ENCODE assay signal across 8 cellular contexts in genomic region chr10:110643670-110644597, GRCh38. TPM values are rescaled to one million over a fixed set of nuclear protein-coding genes. Genes with fewer than 3 reads are reported as not detected.
DNase-seq lines count a peak whose midpoint lies in the region; ATAC-seq, FAIRE-seq and TF ChIP-seq lines count a peak whose summit lies in the region.

RBM20 (plus strand) TSS chr10:110644336; CDS start chr10:110644455, 119 bp downstream.

- no peak for FAIRE-seq in kidney (lab: Jason Lieb, UNC)

- BruUV-seq in Panc1 (replicated peaks; lab: Mats Ljungman, UMichigan), result no TSS peak

- no peaks in the 10 kb centered on the region for H3K9me3 Mint-ChIP-seq in stimulated activated memory B cell treated with anti-CD40 and anti-IgM and Interleukin-4, amounts not matched to agents 10 μg/mL and 1 μg/mL and 100 μg/mL, for 72 hours

- H3K27ac ChIP-seq in Panc1 (ENCODE audit: low read length) (no peak within 1 kb of the TSS), kidney (ENCODE audit: low read depth in 2 of 2, low read length in 2 of 2) (no peak within 1 kb of the TSS)

- H3K4me1 ChIP-seq in Panc1 (ENCODE audit: control insufficient read depth, insufficient read depth, low read length) (peaks cover 17% of the 10 kb centered on the region), kidney (ENCODE audit: control insufficient read depth in 1 of 2, insufficient read depth in 1 of 2, low read depth in 1 of 2, low read length in 2 of 2) (peaks cover 0 to 10% of the 10 kb centered on the region in 2 donors)

- peaks cover 65% of the 10 kb centered on the region for H3K27me3 ChIP-seq in Panc1 (ENCODE audit: control insufficient read depth, insufficient read depth, low read length)

- peak within 1 kb of the TSS; percentile 81 for H3K4me3 Mint-ChIP-seq in stimulated activated memory B cell treated with anti-CD40 and anti-IgM and Interleukin-4, amounts not matched to agents 10 μg/mL and 1 μg/mL and 100 μg/mL, for 72 hours

- intact Hi-C loops in Panc1 (cut with micrococcal nuclease; ENCODE audit: unreplicated experiment) (no loop called here), kidney (cut with DNase I) (no loop called here)

- in situ Hi-C loops in Panc1 (cut with HindIII; ENCODE audit: low pct_unique_long_range_greater_than_20kb, low sequenced_read_pairs) (no loop called here), T47D (cut with HindIII; ENCODE audit: low pct_unique_long_range_greater_than_20kb, low sequenced_read_pairs) (no loop called here)

- H3K4me1 Mint-ChIP-seq in stimulated activated memory B cell treated with anti-CD40 and anti-IgM and Interleukin-4, amounts not matched to agents 10 μg/mL and 1 μg/mL and 100 μg/mL, for 72 hours, result peaks cover 25% of the 10 kb centered on the region

- CTCF ChIA-PET in Panc1 (lab: Charles Lee), result no interaction called here

- H3K9me3 ChIP-seq in Panc1 (ENCODE audit: control insufficient read depth, insufficient read depth, low read depth, low read length) (no peaks in the 10 kb centered on the region), kidney (ENCODE audit: control insufficient read depth in 1 of 2, low read length in 2 of 2) (no peaks in the 10 kb centered on the region)

- peak; percentile 44 for DNase-seq in stimulated activated CD4-positive, alpha-beta T cell treated with anti-CD3 and anti-CD28 coated beads, Interleukin-15, amount 100 ng/mL, for 24 hours
- DNase-seq in stimulated activated CD4-positive, alpha-beta T cell treated with anti-CD3 and anti-CD28 coated beads, Interleukin-2, amount 100 ng/mL, for 48 hours, result no peak
- no peak for DNase-seq in Panc1 (ENCODE audit: low read depth, low spot score)
- peak; percentile 32 to 61 for DNase-seq in T47D (ENCODE audit: low read depth in 1 of 2, low spot score in 1 of 2)
- DNase-seq in kidney, result peak; percentile 71
- no peak for DNase-seq in NCI-H446 treated with DMSO at 0.1 percent for 48 hours (lab: John Stamatoyannopoulos, UW)

- TF ChIP-seq CTCF in Panc1 (IDR thresholded peaks at IDR 0.05), result no peak
- no peak for TF ChIP-seq CTCF in kidney (IDR thresholded peaks at IDR 0.05; ENCODE audit: borderline replicate concordance, extremely low read depth, insufficient read depth)

- no peak within 1 kb of the TSS for H3K27ac Mint-ChIP-seq in stimulated activated memory B cell treated with anti-CD40 and anti-IgM and Interleukin-4, amounts not matched to agents 10 μg/mL and 1 μg/mL and 100 μg/mL, for 72 hours

- H3K9ac ChIP-seq in kidney (ENCODE audit: low read length in 2 of 2), result peak within 1 kb of the TSS in 1 of 2 donors; percentile 16

- H3K36me3 ChIP-seq in Panc1 (ENCODE audit: control insufficient read depth, insufficient read depth, low read length) (no peaks in the 10 kb centered on the region; the same call in 1 of the 2 replicates), kidney (ENCODE audit: control insufficient read depth in 1 of 2, insufficient read depth in 2 of 2, low read length in 2 of 2) (no peaks in the 10 kb centered on the region)

- ATAC-seq in Panc1 (peak; percentile 82), GM19324 (IDR thresholded peaks at IDR 0.05; ENCODE audit: low FRiP score, unreplicated experiment) (no peak)
- ATAC-seq in stimulated activated memory B cell treated with anti-CD40 and anti-IgM and Interleukin-4, amounts not matched to agents 10 μg/mL and 1 μg/mL and 100 μg/mL, for 72 hours, result peak; percentile 60

- peak within 1 kb of the TSS; percentile 48 to 52 for H3K4me3 ChIP-seq in Panc1 (ENCODE audit: low read depth in 2 of 2, low read length in 2 of 2)
- H3K4me3 ChIP-seq in kidney (ENCODE audit: low read length in 2 of 2), result peak within 1 kb of the TSS; percentile 36 to 59

- H3K27me3 Mint-ChIP-seq in stimulated activated memory B cell treated with anti-CD40 and anti-IgM and Interleukin-4, amounts not matched to agents 10 μg/mL and 1 μg/mL and 100 μg/mL, for 72 hours, result peaks cover 51% of the 10 kb centered on the region

- POLR2A ChIA-PET in Panc1 (lab: Charles Lee), result interaction anchor here (0.5 kb wide), 1 partner anchor 36 kb away, joined by 5 read pairs; no protein-coding TSS in a partner anchor

- H3K36me3 Mint-ChIP-seq in stimulated activated memory B cell treated with anti-CD40 and anti-IgM and Interleukin-4, amounts not matched to agents 10 μg/mL and 1 μg/mL and 100 μg/mL, for 72 hours, result no peaks in the 10 kb centered on the region

RNA-seq across cellular contexts. Expression of gene RBM20, which starts in this region (rescaled TPM):
- total RNA-seq in Panc1 (2021; ENCODE audit: unreplicated experiment), result 0.10 TPM
- polyA plus RNA-seq in Panc1 (2012; ENCODE audit: insufficient read length), result 0.40 TPM
- total RNA-seq in kidney, result 2.1 TPM
- 0.88 TPM for polyA plus RNA-seq in kidney (ENCODE audit: insufficient read depth, low read depth, low replicate concordance)

Comparison
In these comparisons a context has a peak if more than half of its experiments do, and no peak if none do; other contexts are left out.
1. DNase-seq: peak in stimulated activated CD4-positive, alpha-beta T cell treated with anti-CD3 and anti-CD28 coated beads, Interleukin-15, amount 100 ng/mL, for 24 hours (single experiment), T47D (2 of 2) and kidney (single experiment); none in stimulated activated CD4-positive, alpha-beta T cell treated with anti-CD3 and anti-CD28 coated beads, Interleukin-2, amount 100 ng/mL, for 48 hours (0 of 2), Panc1 (single experiment) and NCI-H446 treated with DMSO at 0.1 percent for 48 hours (single experiment).
2. Peak in ATAC-seq and H3K4me3 ChIP-seq in Panc1; RNA of the gene not detected or under 1 TPM.